27 cellular contexts compared by ENCODE assay signal in genomic region chr3:52259448-52259847, GRCh38. TPM values are rescaled to one million over a fixed set of nuclear protein-coding genes. Genes with fewer than 3 reads are reported as not detected.
DNase-seq lines count a peak whose midpoint lies in the region; ATAC-seq, FAIRE-seq and TF ChIP-seq lines count a peak whose summit lies in the region.
"Had no signal": no experiment of that assay in that cellular context is flagged by ENCODE, and none has a peak within 500 bp of the region (broad histone marks: within the 10 kb centered on the region; RNA-seq: fewer than 3 reads in every experiment).

No MANE protein-coding gene starts in this region.

- H3K9me3 ChIP-seq in T-helper 17 cell (ENCODE audit: control insufficient read depth, low read length, poor library complexity, severe bottlenecking) (no peaks in the 10 kb centered on the region), endothelial cell of umbilical vein (replicated peaks; ENCODE audit: control insufficient read depth, insufficient read depth, low read length) (no peaks in the 10 kb centered on the region)
- H3K9me3 ChIP-seq: A549, gastroesophageal sphincter, ovary, suprapubic skin had no signal

- no peak for FAIRE-seq in endothelial cell of umbilical vein (lab: Jason Lieb, UNC)
- FAIRE-seq: A549, GM12878, TTC549 had no signal

- DNase-seq in activated naive CD4-positive, alpha-beta T cell treated with anti-CD3 and anti-CD28 coated beads, Interleukin-2, amount 10 ng/mL, durations not matched to agents 7 days and 5 days: peak; percentile 17
- no peak for DNase-seq in activated naive CD4-positive, alpha-beta T cell (lab: John Stamatoyannopoulos, UW)
- DNase-seq in T-helper 17 cell: no peak
- no peak for DNase-seq in endothelial cell of umbilical vein (ENCODE audit: low read depth, low spot score)
- DNase-seq in DMS53 (lab: John Stamatoyannopoulos, UW): no peak
- DNase-seq in glomerular visceral epithelial cell (ENCODE audit: extremely low spot score): no peak
- no peak for DNase-seq in NCI-H2171 (lab: John Stamatoyannopoulos, UW)
- DNase-seq: activated CD4-positive, alpha-beta T cell treated with anti-CD3 and anti-CD28 coated beads, Interleukin-2, amount 50 U/mL, for 48 hours; activated gamma-delta T cell treated with Interleukin-2 at 50 U/mL for 16 hours; left colon; NCI-H1417; NCI-H2029; NCI-H526 treated with DMSO at 0.1 percent for 48 hours; ovary; PC-3; stimulated activated naive B cell treated with anti-CD40 and anti-IgM and Interleukin-4, amounts not matched to agents 10 μg/mL and 1 μg/mL and 100 μg/mL, for 72 hours had no signal

- no peak overlapping the region for H3K4me3 Mint-ChIP-seq in activated naive CD4-positive, alpha-beta T cell treated with anti-CD3 and anti-CD28 coated beads, Interleukin-2, amount 10 ng/mL, durations not matched to agents 7 days and 5 days
- no peak overlapping the region for H3K4me3 Mint-ChIP-seq in T-helper 17 cell
- H3K4me3 Mint-ChIP-seq: neural crest cell; stimulated activated naive B cell treated with anti-CD40 and anti-IgM and Interleukin-4, amounts not matched to agents 10 μg/mL and 1 μg/mL and 100 μg/mL, for 72 hours had no signal

- peak overlapping the region; percentile 54 for H3K27ac ChIP-seq in endothelial cell of umbilical vein (ENCODE audit: insufficient read depth, low read depth, low read length)
- H3K27ac ChIP-seq: A549, ovary, suprapubic skin had no signal

- H3K36me3 ChIP-seq in endothelial cell of umbilical vein (ENCODE audit: control insufficient read depth in 2 of 2, extremely low read depth in 1 of 2, insufficient read depth in 2 of 2, low read length in 2 of 2): peaks cover 50 to 53% of the 10 kb centered on the region in 2 experiments
- H3K36me3 ChIP-seq: ovary had no signal

- no peaks in the 10 kb centered on the region for H3K27me3 ChIP-seq in endothelial cell of umbilical vein (ENCODE audit: control insufficient read depth in 2 of 2, insufficient read depth in 2 of 2, low read length in 2 of 2)
- H3K27me3 ChIP-seq: gastroesophageal sphincter, ovary, suprapubic skin had no signal

- no peak overlapping the region for H3K4me2 ChIP-seq in endothelial cell of umbilical vein (ENCODE audit: insufficient read depth, low read length)
- H3K4me2 ChIP-seq: A549 had no signal

- H3K27ac Mint-ChIP-seq in activated naive CD4-positive, alpha-beta T cell treated with anti-CD3 and anti-CD28 coated beads, Interleukin-2, amount 10 ng/mL, durations not matched to agents 7 days and 5 days: no peak overlapping the region
- H3K27ac Mint-ChIP-seq in T-helper 17 cell: peak overlapping the region; percentile 76
- H3K27ac Mint-ChIP-seq: stimulated activated naive B cell treated with anti-CD40 and anti-IgM and Interleukin-4, amounts not matched to agents 10 μg/mL and 1 μg/mL and 100 μg/mL, for 72 hours had no signal

- no peak overlapping the region for H2AFZ ChIP-seq in endothelial cell of umbilical vein (ENCODE audit: low read depth, low read length)

- no peaks in the 10 kb centered on the region for H3K9me1 ChIP-seq in endothelial cell of umbilical vein (replicated peaks; ENCODE audit: control insufficient read depth, extremely low read depth, insufficient read depth, low read length)

- TF ChIP-seq CTCF in endothelial cell of umbilical vein (IDR thresholded peaks at IDR 0.05; ENCODE audit: extremely low read depth in 1 of 2, insufficient read depth in 1 of 2, low read depth in 1 of 2, low read length in 2 of 2): no peak

- no peaks in the 10 kb centered on the region for H4K20me1 ChIP-seq in endothelial cell of umbilical vein (replicated peaks; ENCODE audit: control insufficient read depth, extremely low read depth, insufficient read depth, low read length)

- intact Hi-C loops in endothelial cell of umbilical vein (cut with micrococcal nuclease): loop anchor here (1.0 kb wide), 1 partner anchor 11 kb away; no protein-coding TSS in a partner anchor

- no TSS peak for BruUV-seq in endothelial cell of umbilical vein (replicated peaks; lab: Mats Ljungman, UMichigan)

- dilution Hi-C loops in endothelial cell of umbilical vein (cut with MboI; ENCODE audit: extremely low pct_ligation_motif_present, low sequenced_read_pairs): no loop called here

- H3K9me3 Mint-ChIP-seq in activated naive CD4-positive, alpha-beta T cell treated with anti-CD3 and anti-CD28 coated beads, Interleukin-2, amount 10 ng/mL, durations not matched to agents 7 days and 5 days: no peaks in the 10 kb centered on the region
- H3K9me3 Mint-ChIP-seq: neural crest cell; stimulated activated naive B cell treated with anti-CD40 and anti-IgM and Interleukin-4, amounts not matched to agents 10 μg/mL and 1 μg/mL and 100 μg/mL, for 72 hours had no signal

- H3K27me3 Mint-ChIP-seq in activated naive CD4-positive, alpha-beta T cell treated with anti-CD3 and anti-CD28 coated beads, Interleukin-2, amount 10 ng/mL, durations not matched to agents 7 days and 5 days: no peaks in the 10 kb centered on the region
- no peaks in the 10 kb centered on the region for H3K27me3 Mint-ChIP-seq in T-helper 17 cell
- H3K27me3 Mint-ChIP-seq: stimulated activated naive B cell treated with anti-CD40 and anti-IgM and Interleukin-4, amounts not matched to agents 10 μg/mL and 1 μg/mL and 100 μg/mL, for 72 hours had no signal

- peaks cover 57% of the 10 kb centered on the region for H3K79me2 ChIP-seq in endothelial cell of umbilical vein (ENCODE audit: control insufficient read depth, insufficient read depth, low read length)

- peaks cover 96% of the 10 kb centered on the region for H3K36me3 Mint-ChIP-seq in activated naive CD4-positive, alpha-beta T cell treated with anti-CD3 and anti-CD28 coated beads, Interleukin-2, amount 10 ng/mL, durations not matched to agents 7 days and 5 days
- peaks cover 27% of the 10 kb centered on the region for H3K36me3 Mint-ChIP-seq in T-helper 17 cell (ENCODE audit: low read depth)

- peaks cover 98% of the 10 kb centered on the region for H3K4me1 Mint-ChIP-seq in activated naive CD4-positive, alpha-beta T cell treated with anti-CD3 and anti-CD28 coated beads, Interleukin-2, amount 10 ng/mL, durations not matched to agents 7 days and 5 days
- H3K4me1 Mint-ChIP-seq in T-helper 17 cell: peaks cover 52% of the 10 kb centered on the region
- H3K4me1 Mint-ChIP-seq: neural crest cell had no signal

- peaks cover 15% of the 10 kb centered on the region for H3K4me1 ChIP-seq in endothelial cell of umbilical vein (ENCODE audit: control insufficient read depth, extremely low read depth, insufficient read depth, low read length)
- H3K4me1 ChIP-seq: A549 had no signal

- TF ChIP-seq POLR2A in endothelial cell of umbilical vein (IDR thresholded peaks at IDR 0.05; ENCODE audit: low read depth, low read length): no peak

- POLR2A ChIA-PET in endothelial cell of umbilical vein (lab: Charles Lee): interaction anchor here (0.9 kb wide), 1 partner anchor 19 kb away, joined by 5 read pairs; the partner anchor contains the start of gene WDR82

- ATAC-seq in T-helper 17 cell (no peak), GM19452 (IDR thresholded peaks at IDR 0.05; ENCODE audit: unreplicated experiment) (no peak)
- ATAC-seq: A549; GM12878; left colon; stimulated activated naive B cell treated with anti-CD40 and anti-IgM and Interleukin-4, amounts not matched to agents 10 μg/mL and 1 μg/mL and 100 μg/mL, for 72 hours had no signal

- H3K9ac ChIP-seq in endothelial cell of umbilical vein (replicated peaks; ENCODE audit: extremely low read depth, insufficient read depth, low read length): no peak overlapping the region

- CTCF ChIA-PET in activated naive CD4-positive, alpha-beta T cell treated with anti-CD3 and anti-CD28 coated beads, Interleukin-2, amount 10 ng/mL, durations not matched to agents 7 days and 5 days (lab: Charles Lee): interaction anchor here (0.9 to 3.0 kb wide), 4 partner anchors 11 to 39 kb away, joined by 3 to 11 read pairs (median 3); partner anchors contain the start of gene WDR82
- CTCF ChIA-PET in endothelial cell of umbilical vein (lab: Charles Lee): interaction anchor here (0.9 to 4.2 kb wide), 11 partner anchors 12 to 187 kb away, joined by 3 to 25 read pairs (median 5); partner anchors contain the start of genes PPM1M, TWF2 and WDR82

- H3K4me3 ChIP-seq in endothelial cell of umbilical vein (replicated peaks in 1 of 3; ENCODE audit: insufficient read depth in 1 of 3, low read depth in 1 of 3, low read length in 3 of 3): no peak overlapping the region
- H3K4me3 ChIP-seq: A549, gastroesophageal sphincter, GM12878, ovary, suprapubic skin had no signal

RNA-seq across cellular contexts. Expression of gene PPM1M, which starts 13.9 kb away (rescaled TPM):
- 10 to 100 TPM; 43.9 to 58.0 TPM for total RNA-seq in T-helper 17 cell
- 13.0 and 13.7 TPM in 2 replicates for total RNA-seq in endothelial cell of umbilical vein
- polyA plus RNA-seq in endothelial cell of umbilical vein: 17.5 and 19.4 TPM in 2 replicates
- 17.0 and 18.8 TPM in 2 replicates for polyA plus RNA-seq in endothelial cell of umbilical vein (2011; cell fraction: cytosol; rRNA removed)
- polyA plus RNA-seq in endothelial cell of umbilical vein (2011; cell fraction: nucleus; rRNA removed): 41.2 and 45.2 TPM in 2 replicates
- 12.7 and 17.3 TPM in 2 replicates for polyA plus RNA-seq in endothelial cell of umbilical vein (2012)
- 19.9 and 21.2 TPM in 2 replicates for polyA minus RNA-seq in endothelial cell of umbilical vein
- polyA minus RNA-seq in endothelial cell of umbilical vein (2011; cell fraction: cytosol; rRNA and poly(A)+ RNA removed): 4.9 TPM
- 5.7 and 6.5 TPM in 2 replicates for polyA minus RNA-seq in endothelial cell of umbilical vein (2011; cell fraction: nucleus; rRNA and poly(A)+ RNA removed)

RNA-seq across cellular contexts. Expression of gene WDR82, which starts 19.0 kb away (rescaled TPM):
- 100 to 1,000 TPM; 109 to 114 TPM for total RNA-seq in T-helper 17 cell
- 71.3 and 71.8 TPM in 2 replicates for total RNA-seq in endothelial cell of umbilical vein
- 30.7 and 39.9 TPM in 2 replicates for polyA plus RNA-seq in endothelial cell of umbilical vein
- polyA plus RNA-seq in endothelial cell of umbilical vein (2011; cell fraction: cytosol; rRNA removed): 47.1 and 47.5 TPM in 2 replicates
- polyA plus RNA-seq in endothelial cell of umbilical vein (2011; cell fraction: nucleus; rRNA removed): 23.6 and 27.9 TPM in 2 replicates
- polyA plus RNA-seq in endothelial cell of umbilical vein (2012): 53.4 and 68.6 TPM in 2 replicates
- polyA minus RNA-seq in endothelial cell of umbilical vein: 90.5 and 93.4 TPM in 2 replicates
- 39.2 TPM for polyA minus RNA-seq in endothelial cell of umbilical vein (2011; cell fraction: cytosol; rRNA and poly(A)+ RNA removed)
- 27.0 and 37.1 TPM in 2 replicates for polyA minus RNA-seq in endothelial cell of umbilical vein (2011; cell fraction: nucleus; rRNA and poly(A)+ RNA removed)

RNA-seq across cellular contexts. Expression of gene TWF2, which starts 20.5 kb away (rescaled TPM):
- total RNA-seq in T-helper 17 cell (10 to 100 TPM; 44.8 to 48.2 TPM), endothelial cell of umbilical vein (82.6 and 82.9 TPM in 2 replicates)
- 134 and 156 TPM in 2 replicates for polyA plus RNA-seq in endothelial cell of umbilical vein
- polyA plus RNA-seq in endothelial cell of umbilical vein (2011; cell fraction: cytosol; rRNA removed): 139 and 157 TPM in 2 replicates
- polyA plus RNA-seq in endothelial cell of umbilical vein (2011; cell fraction: nucleus; rRNA removed): 60.1 and 64.9 TPM in 2 replicates
- 67.6 and 80.8 TPM in 2 replicates for polyA plus RNA-seq in endothelial cell of umbilical vein (2012)
- polyA minus RNA-seq in endothelial cell of umbilical vein: 58.5 and 59.4 TPM in 2 replicates
- polyA minus RNA-seq in endothelial cell of umbilical vein (2011; cell fraction: cytosol; rRNA and poly(A)+ RNA removed): 37.1 TPM
- 11.3 and 17.6 TPM in 2 replicates for polyA minus RNA-seq in endothelial cell of umbilical vein (2011; cell fraction: nucleus; rRNA and poly(A)+ RNA removed)

RNA-seq across cellular contexts. Expression of gene GLYCTK, which starts 28.2 kb away (rescaled TPM):
- total RNA-seq in T-helper 17 cell (10 to 100 TPM; 30.6 to 42.2 TPM), endothelial cell of umbilical vein (20.9 and 24.1 TPM in 2 replicates)
- 35.4 and 43.6 TPM in 2 replicates for polyA plus RNA-seq in endothelial cell of umbilical vein
- polyA plus RNA-seq in endothelial cell of umbilical vein (2011; cell fraction: cytosol; rRNA removed): 17.4 and 25.7 TPM in 2 replicates
- polyA plus RNA-seq in endothelial cell of umbilical vein (2011; cell fraction: nucleus; rRNA removed): 77.4 and 78.4 TPM in 2 replicates
- 8.9 and 10.4 TPM in 2 replicates for polyA plus RNA-seq in endothelial cell of umbilical vein (2012)
- 24.2 and 29.7 TPM in 2 replicates for polyA minus RNA-seq in endothelial cell of umbilical vein
- polyA minus RNA-seq in endothelial cell of umbilical vein (2011; cell fraction: cytosol; rRNA and poly(A)+ RNA removed): 5.3 TPM
- 29.3 and 39.2 TPM in 2 replicates for polyA minus RNA-seq in endothelial cell of umbilical vein (2011; cell fraction: nucleus; rRNA and poly(A)+ RNA removed)

RNA-seq across cellular contexts. Expression of gene TLR9, which starts 34.0 kb away (rescaled TPM):
- total RNA-seq in T-helper 17 cell (under 1 TPM in 1 of 2 donors, not detected in 1; 0.42 TPM), endothelial cell of umbilical vein (0.07 TPM in 1 of 2 replicates, not detected in the other)
- 0.11 TPM in 1 of 2 replicates, not detected in the other for polyA plus RNA-seq in endothelial cell of umbilical vein
- 0.03 TPM in 1 of 2 replicates, not detected in the other for polyA plus RNA-seq in endothelial cell of umbilical vein (2011; cell fraction: cytosol; rRNA removed)
- polyA plus RNA-seq in endothelial cell of umbilical vein (2011; cell fraction: nucleus; rRNA removed): 0.17 and 0.18 TPM in 2 replicates
- polyA plus RNA-seq in endothelial cell of umbilical vein (2012): not detected in 2 replicates
- not detected in 2 replicates for polyA minus RNA-seq in endothelial cell of umbilical vein
- not detected for polyA minus RNA-seq in endothelial cell of umbilical vein (2011; cell fraction: cytosol; rRNA and poly(A)+ RNA removed)
- polyA minus RNA-seq in endothelial cell of umbilical vein (2011; cell fraction: nucleus; rRNA and poly(A)+ RNA removed): not detected in 2 replicates
- total RNA-seq: gastroesophageal sphincter, H4, neural crest cell, PC-3, renal cortical epithelial cell, skeletal muscle tissue had no signal
- polyA plus RNA-seq: fibroblast of lung had no signal
